8 cellular contexts compared by ENCODE assay signal in genomic region chr3:129026728-129027543, GRCh38. TPM values are rescaled to one million over a fixed set of nuclear protein-coding genes. Genes with fewer than 3 reads are reported as not detected.
DNase-seq lines count a peak whose midpoint lies in the region; ATAC-seq and TF ChIP-seq lines count a peak whose summit lies in the region.

No MANE protein-coding gene starts in this region.

- H3K4me1 Mint-ChIP-seq in activated T-helper 2 cell treated with anti-CD3 and anti-CD28 coated beads, Interferon-gamma antibody, Interleukin-2, Interleukin-4, amounts not matched to agents 10 μg/mL and 5 μg/mL and 100 μg/mL, durations not matched to agents 14 hours and 24 hours and 36 hours (ENCODE audit: low read depth), result peaks cover 13% of the 10 kb centered on the region
- H3K4me1 Mint-ChIP-seq in stimulated activated naive CD8-positive, alpha-beta T cell treated with anti-CD3 and anti-CD28 coated beads, Interleukin-15, amount 100 ng/mL, for 72 hours, result peaks cover 32% of the 10 kb centered on the region

- H3F3A ChIP-seq in neural cell (ENCODE audit: insufficient read depth, low read length, poor library complexity, severe bottlenecking), result no peaks in the 10 kb centered on the region

- H4K20me1 ChIP-seq in DND-41 (ENCODE audit: insufficient read depth, low read length) (no peaks in the 10 kb centered on the region), neural cell (ENCODE audit: insufficient read depth) (no peaks in the 10 kb centered on the region)

- peak overlapping the region; percentile 38 to 62; a peak in 3 of 4 replicates for H3K4me3 ChIP-seq in DND-41 (ENCODE audit: low read depth in 1 of 2, low read length in 2 of 2)
- H3K4me3 ChIP-seq in Peyer's patch, result peak overlapping the region; percentile 40 to 60 (median 52)
- H3K4me3 ChIP-seq in fibroblast of villous mesenchyme (ENCODE audit: low read depth, low read length), result peak overlapping the region; percentile 45
- H3K4me3 ChIP-seq in neural cell (ENCODE audit: low read length), result peak overlapping the region; percentile 52

- H3K4me1 ChIP-seq in DND-41 (ENCODE audit: insufficient read depth, low read length), result peaks cover 20% of the 10 kb centered on the region
- peaks cover 0 to 29% (median 7%) of the 10 kb centered on the region in 4 donors for H3K4me1 ChIP-seq in Peyer's patch

- no peaks in the 10 kb centered on the region for H3K27me3 ChIP-seq in DND-41 (ENCODE audit: insufficient read depth, low read length, poor library complexity)
- H3K27me3 ChIP-seq in Peyer's patch, result no peaks in the 10 kb centered on the region
- H3K27me3 ChIP-seq in neural cell (ENCODE audit: insufficient read depth, low read depth, low read length), result no peaks in the 10 kb centered on the region

- ATAC-seq in DND-41 (ENCODE audit: insufficient read depth, low read depth) (peak; percentile 99), GM21723 (IDR thresholded peaks at IDR 0.05; ENCODE audit: unreplicated experiment) (peak; percentile 99)
- ATAC-seq in stimulated activated naive CD8-positive, alpha-beta T cell treated with anti-CD3 and anti-CD28 coated beads, Interleukin-15, amount 100 ng/mL, for 72 hours, result peak; percentile 99

- no peaks in the 10 kb centered on the region for H3K9me2 ChIP-seq in neural cell (ENCODE audit: insufficient read depth, low read length)

- H3K27ac Mint-ChIP-seq in activated T-helper 2 cell treated with anti-CD3 and anti-CD28 coated beads, Interferon-gamma antibody, Interleukin-2, Interleukin-4, amounts not matched to agents 10 μg/mL and 5 μg/mL and 100 μg/mL, durations not matched to agents 14 hours and 24 hours and 36 hours, result peak overlapping the region; percentile 76
- H3K27ac Mint-ChIP-seq in stimulated activated naive CD8-positive, alpha-beta T cell treated with anti-CD3 and anti-CD28 coated beads, Interleukin-15, amount 100 ng/mL, for 72 hours, result peak overlapping the region; percentile 96 to 99

- TF ChIP-seq CTCF in DND-41 (IDR thresholded peaks at IDR 0.05; ENCODE audit: borderline replicate concordance, extremely low read depth, low read length, poor library complexity, severe bottlenecking) (peak; percentile 88), Peyer's patch (IDR thresholded peaks at IDR 0.05) (peak; percentile 50 to 81 (median 74)), fibroblast of villous mesenchyme (IDR thresholded peaks at IDR 0.05; ENCODE audit: insufficient read depth, low read depth, low read length) (peak; percentile 20), neural cell (IDR thresholded peaks at IDR 0.05; ENCODE audit: poor library complexity, severe bottlenecking) (peak; percentile 52)

- peak overlapping the region; percentile 82 for H3K4me2 ChIP-seq in DND-41 (ENCODE audit: insufficient read depth, low read length)
- H3K4me2 ChIP-seq in neural cell (ENCODE audit: low read length), result no peak overlapping the region

- H3K9ac ChIP-seq in DND-41 (ENCODE audit: low read depth, low read length) (peak overlapping the region; percentile 62), neural cell (ENCODE audit: low read length) (no peak overlapping the region)

- H2AFZ ChIP-seq in DND-41 (ENCODE audit: low read depth, low read length) (peak overlapping the region; percentile 99), neural cell (ENCODE audit: low read depth, low read length) (no peak overlapping the region)

- TF ChIP-seq RAD21 in neural cell (conservative IDR thresholded peaks at IDR 0.05), result no peak

- H3K9me3 Mint-ChIP-seq in activated T-helper 2 cell treated with anti-CD3 and anti-CD28 coated beads, Interferon-gamma antibody, Interleukin-2, Interleukin-4, amounts not matched to agents 10 μg/mL and 5 μg/mL and 100 μg/mL, durations not matched to agents 14 hours and 24 hours and 36 hours, result no peaks in the 10 kb centered on the region
- no peaks in the 10 kb centered on the region for H3K9me3 Mint-ChIP-seq in stimulated activated naive CD8-positive, alpha-beta T cell treated with anti-CD3 and anti-CD28 coated beads, Interleukin-15, amount 100 ng/mL, for 72 hours

- peak overlapping the region; percentile 72 for H3K4me3 Mint-ChIP-seq in activated T-helper 2 cell treated with anti-CD3 and anti-CD28 coated beads, Interferon-gamma antibody, Interleukin-2, Interleukin-4, amounts not matched to agents 10 μg/mL and 5 μg/mL and 100 μg/mL, durations not matched to agents 14 hours and 24 hours and 36 hours (ENCODE audit: low read depth)
- H3K4me3 Mint-ChIP-seq in stimulated activated naive CD8-positive, alpha-beta T cell treated with anti-CD3 and anti-CD28 coated beads, Interleukin-15, amount 100 ng/mL, for 72 hours, result peak overlapping the region; percentile 79 to 89

- no peaks in the 10 kb centered on the region for H3K27me3 Mint-ChIP-seq in activated T-helper 2 cell treated with anti-CD3 and anti-CD28 coated beads, Interferon-gamma antibody, Interleukin-2, Interleukin-4, amounts not matched to agents 10 μg/mL and 5 μg/mL and 100 μg/mL, durations not matched to agents 14 hours and 24 hours and 36 hours (ENCODE audit: low read depth)
- H3K27me3 Mint-ChIP-seq in stimulated activated naive CD8-positive, alpha-beta T cell treated with anti-CD3 and anti-CD28 coated beads, Interleukin-15, amount 100 ng/mL, for 72 hours, result no peaks in the 10 kb centered on the region

- H3K27ac ChIP-seq in DND-41 (ENCODE audit: low read length), result peak overlapping the region; percentile 78
- H3K27ac ChIP-seq in Peyer's patch, result peak overlapping the region; percentile 46 to 72 (median 68)
- H3K27ac ChIP-seq in neural cell (ENCODE audit: low read length), result no peak overlapping the region

- intact Hi-C loops in activated T-helper 2 cell treated with anti-CD3 and anti-CD28 coated beads, Interferon-gamma antibody, Interleukin-2, Interleukin-4, amounts not matched to agents 10 μg/mL and 5 μg/mL and 100 μg/mL, durations not matched to agents 14 hours and 24 hours and 36 hours (cut with micrococcal nuclease), result loop anchor here (1.0 to 5.0 kb wide), 3 partner anchors 11 to 95 kb away; partner anchors contain the start of gene RAB43

- DNase-seq in DND-41 (peak; percentile 96), KG1 (lab: John Stamatoyannopoulos, UW) (peak; percentile 70), Peyer's patch (peak; percentile 90 to 96 (median 91)), fibroblast of villous mesenchyme (ENCODE audit: low read depth) (peak; percentile 82)
- peak; percentile 92 for DNase-seq in activated T-helper 2 cell treated with anti-CD3 and anti-CD28 coated beads, Interferon-gamma antibody, Interleukin-2, Interleukin-4, amounts not matched to agents 10 μg/mL and 5 μg/mL and 100 μg/mL, durations not matched to agents 14 hours and 24 hours and 36 hours (ENCODE audit: low spot score)
- DNase-seq in stimulated activated naive CD8-positive, alpha-beta T cell treated with anti-CD3 and anti-CD28 coated beads, Interleukin-15, amount 100 ng/mL, for 72 hours, result peak; percentile 94 to 96

- H3K79me2 ChIP-seq in DND-41 (ENCODE audit: insufficient read depth, low read length), result no peaks in the 10 kb centered on the region
- H3K79me2 ChIP-seq in neural cell (replicated peaks; ENCODE audit: insufficient read depth, low read length), result no peaks in the 10 kb centered on the region

- no peak for TF ChIP-seq EP300 in neural cell (conservative IDR thresholded peaks at IDR 0.05; ENCODE audit: poor library complexity, severe bottlenecking)

- H3K9me3 ChIP-seq in DND-41 (ENCODE audit: insufficient read depth, low read length, severe bottlenecking), result no peaks in the 10 kb centered on the region
- H3K9me3 ChIP-seq in Peyer's patch, result no peaks in the 10 kb centered on the region
- H3K9me3 ChIP-seq in neural cell (ENCODE audit: low read length), result no peaks in the 10 kb centered on the region

- no peaks in the 10 kb centered on the region for H3K36me3 ChIP-seq in DND-41 (ENCODE audit: insufficient read depth, low read length)
- H3K36me3 ChIP-seq in Peyer's patch, result no peaks in the 10 kb centered on the region
- no peaks in the 10 kb centered on the region for H3K36me3 ChIP-seq in neural cell (ENCODE audit: insufficient read depth, low read length)

- TF ChIP-seq POLR2A in Peyer's patch (IDR thresholded peaks at IDR 0.05), result peak in 1 of 2 donors; percentile 48

- no peaks in the 10 kb centered on the region for H3K36me3 Mint-ChIP-seq in activated T-helper 2 cell treated with anti-CD3 and anti-CD28 coated beads, Interferon-gamma antibody, Interleukin-2, Interleukin-4, amounts not matched to agents 10 μg/mL and 5 μg/mL and 100 μg/mL, durations not matched to agents 14 hours and 24 hours and 36 hours (ENCODE audit: low read depth)

RNA-seq across cellular contexts. Expression of gene EFCC1, which starts 25.8 kb away (rescaled TPM):
- total RNA-seq in Peyer's patch (10 to 100 TPM in 1 of 4 donors, 1 to 10 TPM in 3; 3.3 to 40.4 (median 4.0) TPM), fibroblast of villous mesenchyme (not detected in 2 replicates)
- 0.11 and 0.32 TPM in 2 replicates for total RNA-seq in activated T-helper 2 cell treated with anti-CD3 and anti-CD28 coated beads, Interferon-gamma antibody, Interleukin-2, Interleukin-4, amounts not matched to agents 10 μg/mL and 5 μg/mL and 100 μg/mL, durations not matched to agents 14 hours and 24 hours and 36 hours
- not detected in 2 replicates for polyA plus RNA-seq in neural cell
- polyA minus RNA-seq in neural cell, result not detected in 2 replicates

RNA-seq across cellular contexts. Expression of gene CFAP92, which starts 33.1 kb away (rescaled TPM):
- 1 to 10 TPM in 3 of 4 donors, not detected in 1; 1.5 to 2.4 (median 1.7) TPM for total RNA-seq in Peyer's patch
- total RNA-seq in activated T-helper 2 cell treated with anti-CD3 and anti-CD28 coated beads, Interferon-gamma antibody, Interleukin-2, Interleukin-4, amounts not matched to agents 10 μg/mL and 5 μg/mL and 100 μg/mL, durations not matched to agents 14 hours and 24 hours and 36 hours, result 0.37 TPM in 1 of 2 replicates, not detected in the other
- under 0.01 TPM in 1 of 2 replicates, not detected in the other for total RNA-seq in fibroblast of villous mesenchyme
- polyA plus RNA-seq in neural cell, result 0.69 and 1.6 TPM in 2 replicates
- polyA minus RNA-seq in neural cell, result 2.4 and 3.5 TPM in 2 replicates

RNA-seq across cellular contexts. Expression of gene GP9, which starts 33.6 kb away (rescaled TPM):
- total RNA-seq in Peyer's patch, result not detected
- total RNA-seq in activated T-helper 2 cell treated with anti-CD3 and anti-CD28 coated beads, Interferon-gamma antibody, Interleukin-2, Interleukin-4, amounts not matched to agents 10 μg/mL and 5 μg/mL and 100 μg/mL, durations not matched to agents 14 hours and 24 hours and 36 hours, result not detected in 2 replicates
- total RNA-seq in fibroblast of villous mesenchyme, result not detected in 2 replicates
- polyA plus RNA-seq in neural cell, result not detected in 2 replicates
- not detected in 2 replicates for polyA minus RNA-seq in neural cell

Comparison
In these comparisons a context has a peak if more than half of its experiments do, and no peak if none do; other contexts are left out.
1. CTCF ChIP-seq: peak in every context shown above with its lines; median percentile 88 in DND-41; 74 in Peyer's patch; 52 in neural cell; 20 in fibroblast of villous mesenchyme.